9 cellular contexts compared by ENCODE assay signal in genomic region chr2:224357098-224357901, GRCh38. TPM values are rescaled to one million over a fixed set of nuclear protein-coding genes. Genes with fewer than 3 reads are reported as not detected.
A peak's percentile ranks its signal among the peaks of the same experiment; 100 is the strongest.
DNase-seq lines count a peak whose midpoint lies in the region; ATAC-seq and TF ChIP-seq lines count a peak whose summit lies in the region.
"Had no signal": no experiment of that assay in that cellular context is flagged by ENCODE, and none has a peak within 500 bp of the region (broad histone marks: within the 10 kb centered on the region; RNA-seq: fewer than 3 reads in every experiment).

No MANE protein-coding gene starts in this region.

- no peak overlapping the region for H3K27ac Mint-ChIP-seq in activated naive CD4-positive, alpha-beta T cell treated with anti-CD3 and anti-CD28 coated beads, Interleukin-2, amount 10 ng/mL, durations not matched to agents 7 days and 5 days

- H3K27ac ChIP-seq in SJCRH30 (no peak overlapping the region), heart left ventricle (no peak overlapping the region)
- H3K27ac ChIP-seq: epithelial cell of prostate had no signal

- H3K4me1 ChIP-seq in SJCRH30 (0 out of 2 replicates have a peak, but pooled peaks cover 3% of the 10 kb centered on the region), heart left ventricle (no peaks in the 10 kb centered on the region)

- H3K4me3 Mint-ChIP-seq in activated naive CD4-positive, alpha-beta T cell treated with anti-CD3 and anti-CD28 coated beads, Interleukin-2, amount 10 ng/mL, durations not matched to agents 7 days and 5 days, result no peak overlapping the region

- intact Hi-C loops in heart left ventricle (cut with DNase I), result loop anchor here in 9 of 10 donors (1.0 to 10.0 kb wide), 12 partner anchors 90 to 1308 kb away; no protein-coding TSS in a partner anchor
- intact Hi-C loops in sciatic nerve (cut with DNase I), result loop anchor here (5.0 kb wide), 1 partner anchor 290 kb away; no protein-coding TSS in a partner anchor

- CTCF ChIA-PET in activated naive CD4-positive, alpha-beta T cell treated with anti-CD3 and anti-CD28 coated beads, Interleukin-2, amount 10 ng/mL, durations not matched to agents 7 days and 5 days (lab: Charles Lee), result interaction anchor here (0.7 to 2.6 kb wide), 7 partner anchors 12 to 387 kb away, joined by 3 to 10 read pairs (median 3); no protein-coding TSS in a partner anchor

- H3K27me3 ChIP-seq in SJCRH30, result no peaks in the 10 kb centered on the region
- no peaks in the 10 kb centered on the region for H3K27me3 ChIP-seq in heart left ventricle

- peak; percentile 65 to 87 (median 80) for TF ChIP-seq CTCF in heart left ventricle (IDR thresholded peaks at IDR 0.05)

- no peak for TF ChIP-seq POLR2A in heart left ventricle (IDR thresholded peaks at IDR 0.05)

- H3K36me3 ChIP-seq in SJCRH30 (no peaks in the 10 kb centered on the region), heart left ventricle (no peaks in the 10 kb centered on the region)

- ATAC-seq in GM21786 (IDR thresholded peaks at IDR 0.05; ENCODE audit: unreplicated experiment), result peak; percentile 83
- peak in 3 of 4 donors; percentile 66 to 80 (median 68) for ATAC-seq in heart left ventricle
- peak; percentile 82 for ATAC-seq in sciatic nerve

- 49 to 50% (median 50%) methylated on average over 8 of the region's 8 CpGs for WGBS in heart left ventricle, 4 donors

- H3K27me3 Mint-ChIP-seq in activated naive CD4-positive, alpha-beta T cell treated with anti-CD3 and anti-CD28 coated beads, Interleukin-2, amount 10 ng/mL, durations not matched to agents 7 days and 5 days, result peaks cover 18% of the 10 kb centered on the region

- H3K9me3 ChIP-seq in SJCRH30 (replicated peaks) (no peaks in the 10 kb centered on the region), heart left ventricle (no peaks in the 10 kb centered on the region)

- H3K4me3 ChIP-seq in SJCRH30, result no peak overlapping the region
- H3K4me3 ChIP-seq in heart left ventricle, result no peak overlapping the region

- H3K4me1 Mint-ChIP-seq in activated naive CD4-positive, alpha-beta T cell treated with anti-CD3 and anti-CD28 coated beads, Interleukin-2, amount 10 ng/mL, durations not matched to agents 7 days and 5 days, result no peaks in the 10 kb centered on the region

- no peaks in the 10 kb centered on the region for H3K36me3 Mint-ChIP-seq in activated naive CD4-positive, alpha-beta T cell treated with anti-CD3 and anti-CD28 coated beads, Interleukin-2, amount 10 ng/mL, durations not matched to agents 7 days and 5 days

- no peaks in the 10 kb centered on the region for H3K9me3 Mint-ChIP-seq in activated naive CD4-positive, alpha-beta T cell treated with anti-CD3 and anti-CD28 coated beads, Interleukin-2, amount 10 ng/mL, durations not matched to agents 7 days and 5 days

- DNase-seq in GM03348 (ENCODE audit: low spot score), result peak; percentile 83
- DNase-seq in LHCN-M2 (ENCODE audit: low read depth), result peak; percentile 52
- peak; percentile 54 to 86 for DNase-seq in SJCRH30
- peak; percentile 69 for DNase-seq in activated naive CD4-positive, alpha-beta T cell treated with anti-CD3 and anti-CD28 coated beads, Interleukin-2, amount 10 ng/mL, durations not matched to agents 7 days and 5 days
- DNase-seq in heart left ventricle, result peak in 2 of 5 donors; percentile 27 to 39
- DNase-seq in sciatic nerve (ENCODE audit: low spot score), result peak; percentile 69
- DNase-seq in GOT3 (lab: John Stamatoyannopoulos, UW), result no peak

RNA-seq across cellular contexts. Expression of gene FAM124B, which starts 44.6 kb away (rescaled TPM):
- total RNA-seq in LHCN-M2 (2014; rRNA removed) (0.06 TPM in 1 of 2 replicates, not detected in the other), heart left ventricle (1 to 10 TPM in 8 of 9 donors, under 1 TPM in 1; 0.77 to 5.1 (median 1.6) TPM), sciatic nerve (6.3 TPM)
- not detected for polyA plus RNA-seq in LHCN-M2 (2012)
- 0.56 and 0.73 TPM in 2 replicates for total RNA-seq in SJCRH30 (2014; rRNA removed; shearing (Covaris generic))
- 1 to 10 TPM in 1 of 2 donors, under 1 TPM in 1; 0.34 to 4.0 TPM for polyA plus RNA-seq in heart left ventricle
